ENCODE assay signal across 8 cellular contexts in the genomic region with DNA sequence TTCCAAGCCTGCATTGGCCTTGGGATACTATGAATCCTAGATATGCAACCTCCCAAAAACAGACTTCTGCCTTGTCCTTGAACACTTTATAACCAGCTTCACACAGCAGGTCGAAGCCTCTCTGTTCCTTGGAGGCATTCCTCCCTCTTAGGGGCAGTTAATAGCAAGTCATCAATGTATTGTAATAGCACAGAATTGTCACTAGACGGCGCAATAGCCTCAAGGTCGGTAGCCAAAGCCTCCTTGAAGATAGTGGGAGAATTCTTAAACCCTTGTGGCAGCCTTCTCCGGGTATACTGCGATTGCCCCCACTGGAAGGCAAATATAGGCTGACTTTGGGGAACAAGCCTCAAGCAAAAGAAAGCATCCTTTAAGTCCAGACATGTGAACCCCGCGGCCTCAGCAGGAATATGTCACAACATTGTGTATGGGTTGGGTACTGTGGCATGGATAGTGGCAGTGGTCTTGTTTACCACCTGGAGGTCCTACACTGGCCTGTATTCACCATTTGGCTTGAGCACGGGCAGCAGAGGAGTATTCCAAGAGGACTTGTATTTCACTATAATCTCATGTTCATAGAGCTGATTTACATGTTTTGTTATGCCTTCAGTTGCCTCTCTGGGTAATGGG.
DNase-seq lines count a peak whose midpoint lies in the region; TF ChIP-seq lines count a peak whose summit lies in the region.

No MANE protein-coding gene starts in this region.

- TF ChIP-seq CTCF in prostate gland (IDR thresholded peaks at IDR 0.05) = peak; percentile 20 to 57 (median 56)

- no peak overlapping the region for H3K4me2 ChIP-seq in Karpas-422 (ENCODE audit: low read depth, low read length, poor library complexity, severe bottlenecking)

- no peaks in the 10 kb centered on the region for H3K79me2 ChIP-seq in Karpas-422 (ENCODE audit: low read length)

- H3K36me3 ChIP-seq in Karpas-422 (ENCODE audit: insufficient read depth, low read length) = no peaks in the 10 kb centered on the region
- H3K36me3 ChIP-seq in prostate gland = no peaks in the 10 kb centered on the region

- intact Hi-C loops in prostate gland (cut with DNase I) = loop anchor here (5.0 kb wide), 1 partner anchor 494 kb away; no protein-coding TSS in a partner anchor

- TF ChIP-seq POLR2A in prostate gland (IDR thresholded peaks at IDR 0.05) = no peak

- H3K27me3 ChIP-seq in Karpas-422 (ENCODE audit: low read length) (no peaks in the 10 kb centered on the region), prostate gland (replicated peaks; ENCODE audit: insufficient read depth) (no peaks in the 10 kb centered on the region)

- WGBS in prostate gland = 49% methylated on average over 9 of the region's 9 CpGs

- no peak overlapping the region for H2AFZ ChIP-seq in Karpas-422 (ENCODE audit: low read length)

- H3K9ac ChIP-seq in Karpas-422 (ENCODE audit: low read length) = no peak overlapping the region

- no peaks in the 10 kb centered on the region for H4K20me1 ChIP-seq in Karpas-422 (ENCODE audit: insufficient read depth, low read depth, low read length)

- H3K27ac ChIP-seq in Karpas-422 (ENCODE audit: low read length) (no peak overlapping the region), prostate gland (no peak overlapping the region)

- DNase-seq in NCI-H2107 treated with DMSO at 0.1 percent for 48 hours (lab: John Stamatoyannopoulos, UW; ENCODE audit: unreplicated experiment) = peak; percentile 23
- DNase-seq in NCI-H2107 (lab: John Stamatoyannopoulos, UW) = no peak
- DNase-seq in Karpas-422 = peak; percentile 87
- DNase-seq in UCSD-AML1 (lab: John Stamatoyannopoulos, UW; ENCODE audit: unreplicated experiment) = peak; percentile 17
- DNase-seq in globus pallidus (ENCODE audit: low spot score) = peak; percentile 56
- DNase-seq in prostate gland (ENCODE audit: low spot score) = peak; percentile 17
- DNase-seq in cortex of kidney (lab: John Stamatoyannopoulos, UW) = no peak
- DNase-seq in NCI-H1930 (lab: John Stamatoyannopoulos, UW) = no peak

- H3K4me3 ChIP-seq in Karpas-422 (ENCODE audit: low read length) = no peak overlapping the region
- H3K4me3 ChIP-seq in prostate gland = no peak overlapping the region

- no peaks in the 10 kb centered on the region for H3K9me3 ChIP-seq in Karpas-422 (ENCODE audit: low read length)
- no peaks in the 10 kb centered on the region for H3K9me3 ChIP-seq in prostate gland

- H3K9me2 ChIP-seq in Karpas-422 (replicated peaks; ENCODE audit: insufficient read depth, low read length) = no peaks in the 10 kb centered on the region

- H3K4me1 ChIP-seq in Karpas-422 (ENCODE audit: low read length) = no peaks in the 10 kb centered on the region
- no peaks in the 10 kb centered on the region for H3K4me1 ChIP-seq in prostate gland (replicated peaks)

Comparison
In these comparisons a context has a peak if more than half of its experiments do, and no peak if none do; other contexts are left out.
1. DNase-seq: peak in NCI-H2107 treated with DMSO at 0.1 percent for 48 hours (single experiment), Karpas-422 (single experiment), UCSD-AML1 (single experiment), globus pallidus (single experiment) and prostate gland (single experiment); none in NCI-H2107 (single experiment), cortex of kidney (single experiment) and NCI-H1930 (0 of 2).